10 cellular contexts compared by ENCODE assay signal in genomic region chr1:32627596-32628162, GRCh38. TPM values are rescaled to one million over a fixed set of nuclear protein-coding genes. Genes with fewer than 3 reads are reported as not detected.
A peak's percentile ranks its signal among the peaks of the same experiment; 100 is the strongest.
DNase-seq lines count a peak whose midpoint lies in the region; ATAC-seq, FAIRE-seq and TF ChIP-seq lines count a peak whose summit lies in the region.
"Had no signal": no experiment of that assay in that cellular context is flagged by ENCODE, and none has a peak within 500 bp of the region (broad histone marks: within the 10 kb centered on the region; RNA-seq: fewer than 3 reads in every experiment).

No MANE protein-coding gene starts in this region.

- H3K27me3 ChIP-seq in HepG2 (ENCODE audit: control insufficient read depth in 1 of 2, insufficient read depth in 2 of 2, low read length in 2 of 2) = no peaks in the 10 kb centered on the region; a peak in 1 of 5 replicates

- no peaks in the 10 kb centered on the region for H3K9me3 ChIP-seq in HepG2 (ENCODE audit: low read length)

- no TSS peak for BruUV-seq in HepG2 (replicated peaks; lab: Mats Ljungman, UMichigan)

- CTCF ChIA-PET in HepG2 (lab: Yijun Ruan, JAX; ENCODE audit: low intra/inter-chr PET ratio, low total read pairs) = no interaction called here

- no peak overlapping the region for H3K9ac ChIP-seq in HepG2 (ENCODE audit: insufficient read depth, low read depth, low read length)

- FAIRE-seq in GM12891 (lab: Jason Lieb, UNC) (peak; percentile 83), HepG2 (lab: Jason Lieb, UNC) (no peak)

- H3K4me3 ChIP-seq in HepG2 (replicated peaks in 1 of 3; ENCODE audit: insufficient read depth in 1 of 3, low read depth in 2 of 3, low read length in 3 of 3) = no peak overlapping the region

- POLR2A ChIA-PET in HepG2 (lab: Yijun Ruan, JAX) = no interaction called here

- 95% methylated on average over 11 of the region's 11 CpGs for WGBS in HepG2 (ENCODE audit: low lambda C conversion rate)

- no peaks in the 10 kb centered on the region for H3K79me2 ChIP-seq in HepG2 (ENCODE audit: insufficient read depth, low read length)

- H2AFZ ChIP-seq in HepG2 (ENCODE audit: low read length) = no peak overlapping the region

- in situ Hi-C loops in HepG2 (cut with HindIII; ENCODE audit: extremely low pct_ligation_motif_present, low pct_unique_long_range_greater_than_20kb) = no loop called here

- no peak for TF ChIP-seq RAD21 in HepG2 (CRISPR knock-in tag; IDR thresholded peaks at IDR 0.05)

- no peak overlapping the region for H3K27ac ChIP-seq in HepG2 (ENCODE audit: extremely low read length, insufficient read depth, low read length)

- intact Hi-C loops in HepG2 (cut with micrococcal nuclease; ENCODE audit: unreplicated experiment) = no loop called here

- DNase-seq in GM12891 (ENCODE audit: insufficient read length, low spot score) (no peak), HuH-7 (ENCODE audit: low spot score) (no peak), HepG2 (ENCODE audit: low spot score) (no peak)
- DNase-seq: activated effector memory CD4-positive, alpha-beta T cell treated with anti-CD3 and anti-CD28 coated beads, Interleukin-2, amount 50 U/mL, for 16 hours had no signal

- H4K20me1 ChIP-seq in HepG2 (ENCODE audit: insufficient read depth, low read length) = no peaks in the 10 kb centered on the region

- TF ChIP-seq EP300 in HepG2 (IDR thresholded peaks at IDR 0.05; ENCODE audit: low read depth in 2 of 2, low read length in 2 of 2) (no peak), HepG2 (CRISPR knock-in tag; IDR thresholded peaks at IDR 0.05; ENCODE audit: borderline replicate concordance) (no peak)

- TF ChIP-seq CTCF in HepG2 (CRISPR knock-in tag; IDR thresholded peaks at IDR 0.05) = no peak

- ATAC-seq in GM21381 (IDR thresholded peaks at IDR 0.05; ENCODE audit: unreplicated experiment) (peak; percentile 80), HG03571 (IDR thresholded peaks at IDR 0.05; ENCODE audit: unreplicated experiment) (peak; percentile 61), esophagus mucosa (peak; percentile 15), HG03520 (IDR thresholded peaks at IDR 0.05; ENCODE audit: unreplicated experiment) (no peak), HepG2 (no peak), HG03457 (IDR thresholded peaks at IDR 0.05; ENCODE audit: unreplicated experiment) (no peak)
- ATAC-seq: Right ventricle myocardium inferior had no signal

- no peak for TF ChIP-seq POLR2A in GM12891 (IDR thresholded peaks at IDR 0.05; ENCODE audit: low read depth, low read length)
- TF ChIP-seq POLR2A in HepG2 (IDR thresholded peaks at IDR 0.05; ENCODE audit: insufficient read depth in 1 of 2, low read depth in 2 of 2, low read length in 2 of 2) = no peak

- H3K36me3 ChIP-seq in HepG2 (replicated peaks in 1 of 2; ENCODE audit: control insufficient read depth in 1 of 2, insufficient read depth in 2 of 2, low read length in 2 of 2) = peaks cover 4 to 31% of the 10 kb centered on the region in 2 experiments; a peak in 4 of 5 replicates

- H3K4me2 ChIP-seq in HepG2 (ENCODE audit: low read depth, low read length) = no peak overlapping the region

- no peaks in the 10 kb centered on the region for H3K4me1 ChIP-seq in HepG2 (ENCODE audit: insufficient read depth, low read length)

TF ChIP-seq in GM12891, 5 proteins besides CTCF, POLR2A, EP300 and RAD21:
- TF ChIP-seq POU2F2 (IDR thresholded peaks at IDR 0.05; ENCODE audit: low read depth, low read length) (no peak), PAX5 (IDR thresholded peaks at IDR 0.05; ENCODE audit: insufficient read depth, low read length, severe bottlenecking) (no peak), TAF1 (IDR thresholded peaks at IDR 0.05; ENCODE audit: low read depth, low read length) (no peak), SPI1 (IDR thresholded peaks at IDR 0.05; ENCODE audit: low read depth, low read length) (no peak), POLR2AphosphoS5 (IDR thresholded peaks at IDR 0.05; ENCODE audit: low read depth, low read length) (no peak)
TF ChIP-seq in GM12891: peak in this region for 0.

TF ChIP-seq in HepG2, 621 proteins besides CTCF, POLR2A, EP300 and RAD21 (continues in another document):
- TF ChIP-seq ELF3 (CRISPR knock-in tag; IDR thresholded peaks at IDR 0.05) (no peak), ZFP90 (CRISPR knock-in tag; IDR thresholded peaks at IDR 0.05; ENCODE audit: borderline replicate concordance) (no peak), ZNF230 (CRISPR knock-in tag; IDR thresholded peaks at IDR 0.05) (no peak), CENPT (CRISPR knock-in tag; IDR thresholded peaks at IDR 0.05; ENCODE audit: low read depth) (no peak), ZNF549 (CRISPR knock-in tag; IDR thresholded peaks at IDR 0.05) (no peak)
- TF ChIP-seq, protein P1, sequence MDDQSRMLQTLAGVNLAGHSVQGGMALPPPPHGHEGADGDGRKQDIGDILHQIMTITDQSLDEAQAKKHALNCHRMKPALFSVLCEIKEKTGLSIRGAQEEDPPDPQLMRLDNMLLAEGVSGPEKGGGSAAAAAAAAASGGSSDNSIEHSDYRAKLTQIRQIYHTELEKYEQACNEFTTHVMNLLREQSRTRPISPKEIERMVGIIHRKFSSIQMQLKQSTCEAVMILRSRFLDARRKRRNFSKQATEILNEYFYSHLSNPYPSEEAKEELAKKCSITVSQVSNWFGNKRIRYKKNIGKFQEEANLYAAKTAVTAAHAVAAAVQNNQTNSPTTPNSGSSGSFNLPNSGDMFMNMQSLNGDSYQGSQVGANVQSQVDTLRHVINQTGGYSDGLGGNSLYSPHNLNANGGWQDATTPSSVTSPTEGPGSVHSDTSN (CRISPR knock-in tag; IDR thresholded peaks at IDR 0.05; ENCODE audit: borderline replicate concordance) = no peak
- TF ChIP-seq, protein P2, sequence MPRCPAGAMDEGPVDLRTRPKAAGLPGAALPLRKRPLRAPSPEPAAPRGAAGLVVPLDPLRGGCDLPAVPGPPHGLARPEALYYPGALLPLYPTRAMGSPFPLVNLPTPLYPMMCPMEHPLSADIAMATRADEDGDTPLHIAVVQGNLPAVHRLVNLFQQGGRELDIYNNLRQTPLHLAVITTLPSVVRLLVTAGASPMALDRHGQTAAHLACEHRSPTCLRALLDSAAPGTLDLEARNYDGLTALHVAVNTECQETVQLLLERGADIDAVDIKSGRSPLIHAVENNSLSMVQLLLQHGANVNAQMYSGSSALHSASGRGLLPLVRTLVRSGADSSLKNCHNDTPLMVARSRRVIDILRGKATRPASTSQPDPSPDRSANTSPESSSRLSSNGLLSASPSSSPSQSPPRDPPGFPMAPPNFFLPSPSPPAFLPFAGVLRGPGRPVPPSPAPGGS (CRISPR knock-in tag; IDR thresholded peaks at IDR 0.05) = no peak

RNA-seq across cellular contexts. Expression of gene ZBTB8OS, which starts 22.7 kb away (rescaled TPM):
- 115 TPM for polyA plus RNA-seq in GM12891 (2012; ENCODE audit: low read depth, missing spikeins)
- total RNA-seq in esophagus mucosa = 30.6 TPM
- total RNA-seq in HepG2 (2016; rRNA removed; fragmentation: Illumina TruSeq; extraction: Trizol) = 84.8 and 98.0 TPM in 2 replicates
- total RNA-seq in HepG2 (2016; cell fraction: cytosol; rRNA removed; fragmentation: Illumina TruSeq; extraction: Trizol; ENCODE audit: low read depth) = 40.9 and 53.0 TPM in 2 replicates
- 88.0 and 114 TPM in 2 replicates for total RNA-seq in HepG2 (2016; cell fraction: insoluble cytoplasmic fraction; rRNA removed; fragmentation: Illumina TruSeq; extraction: Trizol)
- total RNA-seq in HepG2 (2016; cell fraction: membrane; rRNA removed; fragmentation: Illumina TruSeq; extraction: Trizol) = 51.0 and 60.6 TPM in 2 replicates
- total RNA-seq in HepG2 (2016; cell fraction: nucleus; rRNA removed; fragmentation: Illumina TruSeq; extraction: Trizol) = 37.3 and 44.7 TPM in 2 replicates
- 43.2 and 57.7 TPM in 2 replicates for polyA plus RNA-seq in HepG2 (2011; rRNA removed)
- polyA plus RNA-seq in HepG2 (2011; cell fraction: cytosol; rRNA removed) = 29.4 and 47.2 TPM in 2 replicates
- polyA plus RNA-seq in HepG2 (2011; cell fraction: nucleus; rRNA removed) = 14.4 and 22.1 TPM in 2 replicates
- 56.4 and 66.6 TPM in 2 replicates for polyA plus RNA-seq in HepG2 (2012)
- polyA plus RNA-seq in HepG2 (2016; cell fraction: cytosol; fragmentation: Illumina TruSeq; extraction: Trizol; ENCODE audit: low read depth) = 40.3 and 46.7 TPM in 2 replicates
- polyA plus RNA-seq in HepG2 (2016; cell fraction: insoluble cytoplasmic fraction; fragmentation: Illumina TruSeq; extraction: Trizol; ENCODE audit: low read depth) = 108 and 130 TPM in 2 replicates
- polyA plus RNA-seq in HepG2 (2016; cell fraction: membrane; fragmentation: Illumina TruSeq; extraction: Trizol; ENCODE audit: low read depth) = 49.0 and 60.3 TPM in 2 replicates
- 67.9 and 77.3 TPM in 2 replicates for polyA plus RNA-seq in HepG2 (2016; cell fraction: nucleus; fragmentation: Illumina TruSeq; extraction: Trizol; ENCODE audit: insufficient read depth, low read depth)
- polyA minus RNA-seq in HepG2 (2011; rRNA and poly(A)+ RNA removed; ENCODE audit: low replicate concordance) = 8.8 and 12.4 TPM in 2 replicates
- 8.7 and 14.6 TPM in 2 replicates for polyA minus RNA-seq in HepG2 (2011; cell fraction: cytosol; rRNA and poly(A)+ RNA removed)
- 37.0 and 37.7 TPM in 2 replicates for polyA minus RNA-seq in HepG2 (2011; cell fraction: nucleus; rRNA and poly(A)+ RNA removed)

RNA-seq across cellular contexts. Expression of gene RBBP4, which starts 23.3 kb away (rescaled TPM):
- polyA plus RNA-seq in GM12891 (2012; ENCODE audit: low read depth, missing spikeins) = 202 TPM
- 95.8 TPM for total RNA-seq in esophagus mucosa
- total RNA-seq in HepG2 (2016; rRNA removed; fragmentation: Illumina TruSeq; extraction: Trizol) = 166 and 305 TPM in 2 replicates
- total RNA-seq in HepG2 (2016; cell fraction: cytosol; rRNA removed; fragmentation: Illumina TruSeq; extraction: Trizol; ENCODE audit: low read depth) = 37.3 and 46.0 TPM in 2 replicates
- total RNA-seq in HepG2 (2016; cell fraction: insoluble cytoplasmic fraction; rRNA removed; fragmentation: Illumina TruSeq; extraction: Trizol) = 177 and 299 TPM in 2 replicates
- 67.8 and 83.4 TPM in 2 replicates for total RNA-seq in HepG2 (2016; cell fraction: membrane; rRNA removed; fragmentation: Illumina TruSeq; extraction: Trizol)
- 140 and 152 TPM in 2 replicates for total RNA-seq in HepG2 (2016; cell fraction: nucleus; rRNA removed; fragmentation: Illumina TruSeq; extraction: Trizol)
- polyA plus RNA-seq in HepG2 (2011; rRNA removed) = 56.3 and 64.4 TPM in 2 replicates
- polyA plus RNA-seq in HepG2 (2011; cell fraction: cytosol; rRNA removed) = 36.1 and 53.3 TPM in 2 replicates
- 68.0 and 80.6 TPM in 2 replicates for polyA plus RNA-seq in HepG2 (2011; cell fraction: nucleus; rRNA removed)
- 110 and 117 TPM in 2 replicates for polyA plus RNA-seq in HepG2 (2012)
- polyA plus RNA-seq in HepG2 (2016; cell fraction: cytosol; fragmentation: Illumina TruSeq; extraction: Trizol; ENCODE audit: low read depth) = 14.3 and 16.1 TPM in 2 replicates
- polyA plus RNA-seq in HepG2 (2016; cell fraction: insoluble cytoplasmic fraction; fragmentation: Illumina TruSeq; extraction: Trizol; ENCODE audit: low read depth) = 281 and 295 TPM in 2 replicates
- polyA plus RNA-seq in HepG2 (2016; cell fraction: membrane; fragmentation: Illumina TruSeq; extraction: Trizol; ENCODE audit: low read depth) = 29.4 and 38.8 TPM in 2 replicates
- 174 and 180 TPM in 2 replicates for polyA plus RNA-seq in HepG2 (2016; cell fraction: nucleus; fragmentation: Illumina TruSeq; extraction: Trizol; ENCODE audit: insufficient read depth, low read depth)
- polyA minus RNA-seq in HepG2 (2011; rRNA and poly(A)+ RNA removed; ENCODE audit: low replicate concordance) = 72.7 and 122 TPM in 2 replicates
- 73.0 and 79.8 TPM in 2 replicates for polyA minus RNA-seq in HepG2 (2011; cell fraction: cytosol; rRNA and poly(A)+ RNA removed)
- polyA minus RNA-seq in HepG2 (2011; cell fraction: nucleus; rRNA and poly(A)+ RNA removed) = 125 and 154 TPM in 2 replicates

Comparison
In these comparisons a context has a peak if more than half of its experiments do, and no peak if none do; other contexts are left out.
1. ATAC-seq: peak in GM21381 (single experiment), HG03571 (single experiment) and esophagus mucosa (single experiment); none in HG03520 (single experiment), HepG2 (single experiment) and HG03457 (single experiment).